ENCODE assay signal across 1 cellular context in the genomic region with DNA sequence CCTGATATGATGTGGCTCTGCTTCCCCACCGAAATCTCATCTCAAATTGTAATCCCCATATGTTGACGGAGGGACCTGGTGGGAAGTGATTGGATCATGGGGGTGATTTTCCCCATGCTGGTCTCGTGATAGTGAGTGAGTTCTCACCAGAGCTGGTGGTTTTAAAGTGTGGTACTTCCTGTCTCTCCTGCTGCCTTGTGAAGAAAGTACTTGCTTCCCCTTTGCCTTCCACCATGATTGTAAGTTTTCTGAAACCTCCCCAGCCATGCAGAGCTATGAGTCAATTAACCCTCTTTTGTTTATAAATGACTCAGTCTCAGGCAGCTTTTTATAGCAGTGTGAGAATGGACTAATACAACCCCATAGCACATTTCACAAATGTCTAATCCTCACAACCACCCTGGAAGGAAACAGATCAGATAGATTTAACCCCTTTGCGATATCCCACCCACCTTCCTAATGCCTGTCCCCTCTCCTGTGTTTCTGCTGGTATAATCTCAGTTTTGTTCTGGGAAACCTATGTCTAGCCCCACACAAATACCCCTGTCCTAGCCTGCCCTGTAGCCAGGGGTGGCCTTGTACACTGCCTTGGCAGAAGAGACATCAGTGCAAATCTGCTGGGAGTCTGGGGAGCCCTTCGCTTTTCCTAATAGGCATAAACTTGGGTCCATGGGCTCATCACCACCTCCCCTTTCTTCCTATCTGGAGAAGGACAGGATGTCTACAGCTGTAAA.
TF ChIP-seq lines count a peak whose summit lies in the region.

No MANE protein-coding gene starts in this region.

TF ChIP-seq in GM12878, 131 proteins besides CTCF, POLR2A, EP300 and RAD21 (continued from another document):
- TF ChIP-seq, protein P1, sequence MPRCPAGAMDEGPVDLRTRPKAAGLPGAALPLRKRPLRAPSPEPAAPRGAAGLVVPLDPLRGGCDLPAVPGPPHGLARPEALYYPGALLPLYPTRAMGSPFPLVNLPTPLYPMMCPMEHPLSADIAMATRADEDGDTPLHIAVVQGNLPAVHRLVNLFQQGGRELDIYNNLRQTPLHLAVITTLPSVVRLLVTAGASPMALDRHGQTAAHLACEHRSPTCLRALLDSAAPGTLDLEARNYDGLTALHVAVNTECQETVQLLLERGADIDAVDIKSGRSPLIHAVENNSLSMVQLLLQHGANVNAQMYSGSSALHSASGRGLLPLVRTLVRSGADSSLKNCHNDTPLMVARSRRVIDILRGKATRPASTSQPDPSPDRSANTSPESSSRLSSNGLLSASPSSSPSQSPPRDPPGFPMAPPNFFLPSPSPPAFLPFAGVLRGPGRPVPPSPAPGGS (IDR thresholded peaks at IDR 0.05; ENCODE audit: borderline replicate concordance, insufficient read depth, low read depth, low read length, poor library complexity, severe bottlenecking) = peak; percentile 89
- TF ChIP-seq MTA2 (IDR thresholded peaks at IDR 0.05; ENCODE audit: low read depth) = peak; percentile 90
- peak; percentile 74 for TF ChIP-seq CBFB (IDR thresholded peaks at IDR 0.05; ENCODE audit: low read depth)
- TF ChIP-seq SREBF1 (IDR thresholded peaks at IDR 0.05; ENCODE audit: low read length) = 0 out of 2 replicates have a peak, but pooled peaks have one; percentile 7
- TF ChIP-seq MEF2A (IDR thresholded peaks at IDR 0.05; ENCODE audit: insufficient read depth, low read depth, low read length) = peak; percentile 87
- no peak for TF ChIP-seq POLR2AphosphoS2 (IDR thresholded peaks at IDR 0.05; ENCODE audit: low read depth, low read length)
- TF ChIP-seq GABPA (IDR thresholded peaks at IDR 0.05; ENCODE audit: low read depth) = 0 out of 2 replicates have a peak, but pooled peaks have one; percentile 50
- peak; percentile 93 for TF ChIP-seq MTA3 (IDR thresholded peaks at IDR 0.05; ENCODE audit: borderline replicate concordance, low read length)
- TF ChIP-seq, protein P2, sequence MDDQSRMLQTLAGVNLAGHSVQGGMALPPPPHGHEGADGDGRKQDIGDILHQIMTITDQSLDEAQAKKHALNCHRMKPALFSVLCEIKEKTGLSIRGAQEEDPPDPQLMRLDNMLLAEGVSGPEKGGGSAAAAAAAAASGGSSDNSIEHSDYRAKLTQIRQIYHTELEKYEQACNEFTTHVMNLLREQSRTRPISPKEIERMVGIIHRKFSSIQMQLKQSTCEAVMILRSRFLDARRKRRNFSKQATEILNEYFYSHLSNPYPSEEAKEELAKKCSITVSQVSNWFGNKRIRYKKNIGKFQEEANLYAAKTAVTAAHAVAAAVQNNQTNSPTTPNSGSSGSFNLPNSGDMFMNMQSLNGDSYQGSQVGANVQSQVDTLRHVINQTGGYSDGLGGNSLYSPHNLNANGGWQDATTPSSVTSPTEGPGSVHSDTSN (IDR thresholded peaks at IDR 0.05; ENCODE audit: insufficient replicate concordance, low read depth, low read length) = no peak
- peak; percentile 74; the same call in 1 of the 2 replicates for TF ChIP-seq CREM (IDR thresholded peaks at IDR 0.05; ENCODE audit: low read depth)
- TF ChIP-seq TBL1XR1 (IDR thresholded peaks at IDR 0.05; ENCODE audit: low read depth, low read length) = 0 out of 2 replicates have a peak, but pooled peaks have one; percentile 17
- TF ChIP-seq ZNF24 (IDR thresholded peaks at IDR 0.05) = peak; percentile 58
- peak; percentile 79; the same call in 1 of the 2 replicates for TF ChIP-seq PAX5 (IDR thresholded peaks at IDR 0.05; ENCODE audit: borderline replicate concordance, low read depth, low read length)
- peak; percentile 68 for TF ChIP-seq JUND (IDR thresholded peaks at IDR 0.05; ENCODE audit: low read depth, low read length)
- TF ChIP-seq FOXM1 (IDR thresholded peaks at IDR 0.05; ENCODE audit: low read depth, low read length) = peak; percentile 89
- no peak for TF ChIP-seq YBX1 (IDR thresholded peaks at IDR 0.05)
- 0 out of 2 replicates have a peak, but pooled peaks have one; percentile 37 for TF ChIP-seq TCF12 (IDR thresholded peaks at IDR 0.05; ENCODE audit: low read depth, low read length)
- no peak for TF ChIP-seq POLR2AphosphoS5 (IDR thresholded peaks at IDR 0.05; ENCODE audit: low read length)
- TF ChIP-seq, protein P3, sequence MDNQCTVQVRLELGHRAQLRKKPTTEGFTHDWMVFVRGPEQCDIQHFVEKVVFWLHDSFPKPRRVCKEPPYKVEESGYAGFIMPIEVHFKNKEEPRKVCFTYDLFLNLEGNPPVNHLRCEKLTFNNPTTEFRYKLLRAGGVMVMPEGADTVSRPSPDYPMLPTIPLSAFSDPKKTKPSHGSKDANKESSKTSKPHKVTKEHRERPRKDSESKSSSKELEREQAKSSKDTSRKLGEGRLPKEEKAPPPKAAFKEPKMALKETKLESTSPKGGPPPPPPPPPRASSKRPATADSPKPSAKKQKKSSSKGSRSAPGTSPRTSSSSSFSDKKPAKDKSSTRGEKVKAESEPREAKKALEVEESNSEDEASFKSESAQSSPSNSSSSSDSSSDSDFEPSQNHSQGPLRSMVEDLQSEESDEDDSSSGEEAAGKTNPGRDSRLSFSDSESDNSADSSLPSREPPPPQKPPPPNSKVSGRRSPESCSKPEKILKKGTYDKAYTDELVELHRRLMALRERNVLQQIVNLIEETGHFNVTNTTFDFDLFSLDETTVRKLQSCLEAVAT (IDR thresholded peaks at IDR 0.05) = no peak
- 0 out of 2 replicates have a peak, but pooled peaks have one; percentile 22 for TF ChIP-seq RAD51 (IDR thresholded peaks at IDR 0.05)
- TF ChIP-seq ATF7 (IDR thresholded peaks at IDR 0.05; ENCODE audit: low read depth) = peak; percentile 80
- TF ChIP-seq, protein P4, sequence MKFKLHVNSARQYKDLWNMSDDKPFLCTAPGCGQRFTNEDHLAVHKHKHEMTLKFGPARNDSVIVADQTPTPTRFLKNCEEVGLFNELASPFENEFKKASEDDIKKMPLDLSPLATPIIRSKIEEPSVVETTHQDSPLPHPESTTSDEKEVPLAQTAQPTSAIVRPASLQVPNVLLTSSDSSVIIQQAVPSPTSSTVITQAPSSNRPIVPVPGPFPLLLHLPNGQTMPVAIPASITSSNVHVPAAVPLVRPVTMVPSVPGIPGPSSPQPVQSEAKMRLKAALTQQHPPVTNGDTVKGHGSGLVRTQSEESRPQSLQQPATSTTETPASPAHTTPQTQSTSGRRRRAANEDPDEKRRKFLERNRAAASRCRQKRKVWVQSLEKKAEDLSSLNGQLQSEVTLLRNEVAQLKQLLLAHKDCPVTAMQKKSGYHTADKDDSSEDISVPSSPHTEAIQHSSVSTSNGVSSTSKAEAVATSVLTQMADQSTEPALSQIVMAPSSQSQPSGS (IDR thresholded peaks at IDR 0.05; ENCODE audit: low read length) = peak; percentile 97
- TF ChIP-seq SRF (IDR thresholded peaks at IDR 0.05; ENCODE audit: low read depth in 2 of 2, low read length in 2 of 2) = 0 out of 4 replicates have a peak, but pooled peaks of 1 of the 2 experiments have one; percentile 23
- TF ChIP-seq, protein P5, sequence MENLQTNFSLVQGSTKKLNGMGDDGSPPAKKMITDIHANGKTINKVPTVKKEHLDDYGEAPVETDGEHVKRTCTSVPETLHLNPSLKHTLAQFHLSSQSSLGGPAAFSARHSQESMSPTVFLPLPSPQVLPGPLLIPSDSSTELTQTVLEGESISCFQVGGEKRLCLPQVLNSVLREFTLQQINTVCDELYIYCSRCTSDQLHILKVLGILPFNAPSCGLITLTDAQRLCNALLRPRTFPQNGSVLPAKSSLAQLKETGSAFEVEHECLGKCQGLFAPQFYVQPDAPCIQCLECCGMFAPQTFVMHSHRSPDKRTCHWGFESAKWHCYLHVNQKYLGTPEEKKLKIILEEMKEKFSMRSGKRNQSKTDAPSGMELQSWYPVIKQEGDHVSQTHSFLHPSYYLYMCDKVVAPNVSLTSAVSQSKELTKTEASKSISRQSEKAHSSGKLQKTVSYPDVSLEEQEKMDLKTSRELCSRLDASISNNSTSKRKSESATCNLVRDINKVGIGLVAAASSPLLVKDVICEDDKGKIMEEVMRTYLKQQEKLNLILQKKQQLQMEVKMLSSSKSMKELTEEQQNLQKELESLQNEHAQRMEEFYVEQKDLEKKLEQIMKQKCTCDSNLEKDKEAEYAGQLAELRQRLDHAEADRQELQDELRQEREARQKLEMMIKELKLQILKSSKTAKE (IDR thresholded peaks at IDR 0.05; ENCODE audit: low read depth, poor library complexity, severe bottlenecking) = peak; percentile 84
- peak; percentile 83 for TF ChIP-seq MEF2B (IDR thresholded peaks at IDR 0.05; ENCODE audit: partially characterized antibody, poor library complexity, severe bottlenecking)
- no peak for TF ChIP-seq CREB1 (IDR thresholded peaks at IDR 0.05; ENCODE audit: low read depth)
- peak; percentile 90 to 95 for TF ChIP-seq BHLHE40 (IDR thresholded peaks at IDR 0.05; ENCODE audit: borderline replicate concordance in 1 of 2, low read depth in 2 of 2, low read length in 1 of 2)
- peak; percentile 87 for TF ChIP-seq EED (IDR thresholded peaks at IDR 0.05; ENCODE audit: low read depth)
- peak; percentile 86 for TF ChIP-seq YY1 (IDR thresholded peaks at IDR 0.05; ENCODE audit: low read depth, low read length)
- TF ChIP-seq NFIC (IDR thresholded peaks at IDR 0.05; ENCODE audit: low read depth, low read length) = peak; percentile 95
- TF ChIP-seq SMAD1 (IDR thresholded peaks at IDR 0.05; ENCODE audit: low read depth, partially characterized antibody) = no peak
- peak; percentile 77; the same call in 1 of the 2 replicates for TF ChIP-seq ZBED1 (IDR thresholded peaks at IDR 0.05; ENCODE audit: borderline replicate concordance)
- TF ChIP-seq CBX5 (IDR thresholded peaks at IDR 0.05; ENCODE audit: low read depth) = 0 out of 2 replicates have a peak, but pooled peaks have one; percentile 76
- TF ChIP-seq DPF2 (IDR thresholded peaks at IDR 0.05) = peak; percentile 80
- TF ChIP-seq JUNB (IDR thresholded peaks at IDR 0.05) = peak; percentile 96
- peak; percentile 83 for TF ChIP-seq NBN (IDR thresholded peaks at IDR 0.05)
- peak; percentile 75; the same call in 1 of the 2 replicates for TF ChIP-seq BCL11A (IDR thresholded peaks at IDR 0.05; ENCODE audit: low read depth, low read length)
- peak; percentile 75 for TF ChIP-seq IKZF1 (conservative IDR thresholded peaks at IDR 0.05)
- TF ChIP-seq LARP7 (IDR thresholded peaks at IDR 0.05) = 0 out of 2 replicates have a peak, but pooled peaks have one; percentile 31
- TF ChIP-seq, protein P6, sequence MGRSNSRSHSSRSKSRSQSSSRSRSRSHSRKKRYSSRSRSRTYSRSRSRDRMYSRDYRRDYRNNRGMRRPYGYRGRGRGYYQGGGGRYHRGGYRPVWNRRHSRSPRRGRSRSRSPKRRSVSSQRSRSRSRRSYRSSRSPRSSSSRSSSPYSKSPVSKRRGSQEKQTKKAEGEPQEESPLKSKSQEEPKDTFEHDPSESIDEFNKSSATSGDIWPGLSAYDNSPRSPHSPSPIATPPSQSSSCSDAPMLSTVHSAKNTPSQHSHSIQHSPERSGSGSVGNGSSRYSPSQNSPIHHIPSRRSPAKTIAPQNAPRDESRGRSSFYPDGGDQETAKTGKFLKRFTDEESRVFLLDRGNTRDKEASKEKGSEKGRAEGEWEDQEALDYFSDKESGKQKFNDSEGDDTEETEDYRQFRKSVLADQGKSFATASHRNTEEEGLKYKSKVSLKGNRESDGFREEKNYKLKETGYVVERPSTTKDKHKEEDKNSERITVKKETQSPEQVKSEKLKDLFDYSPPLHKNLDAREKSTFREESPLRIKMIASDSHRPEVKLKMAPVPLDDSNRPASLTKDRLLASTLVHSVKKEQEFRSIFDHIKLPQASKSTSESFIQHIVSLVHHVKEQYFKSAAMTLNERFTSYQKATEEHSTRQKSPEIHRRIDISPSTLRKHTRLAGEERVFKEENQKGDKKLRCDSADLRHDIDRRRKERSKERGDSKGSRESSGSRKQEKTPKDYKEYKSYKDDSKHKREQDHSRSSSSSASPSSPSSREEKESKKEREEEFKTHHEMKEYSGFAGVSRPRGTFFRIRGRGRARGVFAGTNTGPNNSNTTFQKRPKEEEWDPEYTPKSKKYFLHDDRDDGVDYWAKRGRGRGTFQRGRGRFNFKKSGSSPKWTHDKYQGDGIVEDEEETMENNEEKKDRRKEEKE (IDR thresholded peaks at IDR 0.05) = no peak
- TF ChIP-seq HDAC2 (IDR thresholded peaks at IDR 0.05) = no peak
- TF ChIP-seq, protein P7, sequence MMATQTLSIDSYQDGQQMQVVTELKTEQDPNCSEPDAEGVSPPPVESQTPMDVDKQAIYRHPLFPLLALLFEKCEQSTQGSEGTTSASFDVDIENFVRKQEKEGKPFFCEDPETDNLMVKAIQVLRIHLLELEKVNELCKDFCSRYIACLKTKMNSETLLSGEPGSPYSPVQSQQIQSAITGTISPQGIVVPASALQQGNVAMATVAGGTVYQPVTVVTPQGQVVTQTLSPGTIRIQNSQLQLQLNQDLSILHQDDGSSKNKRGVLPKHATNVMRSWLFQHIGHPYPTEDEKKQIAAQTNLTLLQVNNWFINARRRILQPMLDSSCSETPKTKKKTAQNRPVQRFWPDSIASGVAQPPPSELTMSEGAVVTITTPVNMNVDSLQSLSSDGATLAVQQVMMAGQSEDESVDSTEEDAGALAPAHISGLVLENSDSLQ (IDR thresholded peaks at IDR 0.05) = peak; percentile 35; the same call in 1 of the 2 replicates
- TF ChIP-seq TCF7 (IDR thresholded peaks at IDR 0.05; ENCODE audit: borderline replicate concordance) = no peak
- TF ChIP-seq, protein P8, sequence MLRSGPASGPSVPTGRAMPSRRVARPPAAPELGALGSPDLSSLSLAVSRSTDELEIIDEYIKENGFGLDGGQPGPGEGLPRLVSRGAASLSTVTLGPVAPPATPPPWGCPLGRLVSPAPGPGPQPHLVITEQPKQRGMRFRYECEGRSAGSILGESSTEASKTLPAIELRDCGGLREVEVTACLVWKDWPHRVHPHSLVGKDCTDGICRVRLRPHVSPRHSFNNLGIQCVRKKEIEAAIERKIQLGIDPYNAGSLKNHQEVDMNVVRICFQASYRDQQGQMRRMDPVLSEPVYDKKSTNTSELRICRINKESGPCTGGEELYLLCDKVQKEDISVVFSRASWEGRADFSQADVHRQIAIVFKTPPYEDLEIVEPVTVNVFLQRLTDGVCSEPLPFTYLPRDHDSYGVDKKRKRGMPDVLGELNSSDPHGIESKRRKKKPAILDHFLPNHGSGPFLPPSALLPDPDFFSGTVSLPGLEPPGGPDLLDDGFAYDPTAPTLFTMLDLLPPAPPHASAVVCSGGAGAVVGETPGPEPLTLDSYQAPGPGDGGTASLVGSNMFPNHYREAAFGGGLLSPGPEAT (IDR thresholded peaks at IDR 0.05; ENCODE audit: low read depth) = peak; percentile 88
- TF ChIP-seq RBBP5 (conservative IDR thresholded peaks at IDR 0.05) = no peak
- TF ChIP-seq GATAD2B (conservative IDR thresholded peaks at IDR 0.05; ENCODE audit: low read depth) = 0 out of 2 replicates have a peak, but pooled peaks have one; percentile 49
- no peak for TF ChIP-seq SREBF2 (IDR thresholded peaks at IDR 0.05; ENCODE audit: low read length)
